Comparison of ENCODE assay signal across 17 cellular contexts in genomic region chr19:317710-318508, GRCh38.
"Had no signal": no experiment of that assay in that cellular context is flagged by ENCODE, and none has a peak within 500 bp of the region (broad histone marks: within the 10 kb centered on the region; RNA-seq: fewer than 3 reads in every experiment).

No MANE protein-coding gene starts in this region.

- H3K4me1 Mint-ChIP-seq: activated CD4-positive, alpha-beta T cell treated with anti-CD3 and anti-CD28 coated beads, Interleukin-2, amount 10 ng/mL, durations not matched to agents 24 days and 14 days; activated naive CD4-positive, alpha-beta T cell treated with anti-CD3 and anti-CD28 coated beads, Interleukin-2, amount 10 ng/mL, durations not matched to agents 7 days and 5 days; activated naive CD8-positive, alpha-beta T cell treated with anti-CD3 and anti-CD28 coated beads, Interleukin-2, amount 50 U/mL, for 24 hours had no signal

- H3K4me1 ChIP-seq: testis had no signal

- H3K27ac ChIP-seq: testis, upper lobe of left lung had no signal

- DNase-seq: activated CD4-positive, alpha-beta T cell treated with anti-CD3 and anti-CD28 coated beads, Interleukin-2, amount 10 ng/mL, durations not matched to agents 24 days and 14 days; activated CD8-positive, alpha-beta memory T cell treated with anti-CD3 and anti-CD28 coated beads, Interleukin-2, amount 50 U/mL, for 4 hours; activated CD8-positive, alpha-beta T cell treated with anti-CD3 and anti-CD28 coated beads for 36 hours; activated effector memory CD4-positive, alpha-beta T cell treated with Interleukin-2 at 50 U/mL for 16 hours; activated naive CD4-positive, alpha-beta T cell treated with anti-CD3 and anti-CD28 coated beads, Interleukin-2, amount 10 ng/mL, durations not matched to agents 7 days and 5 days; activated naive CD8-positive, alpha-beta T cell treated with anti-CD3 and anti-CD28 coated beads, Interleukin-2, amount 50 U/mL, for 24 hours; activated T-cell treated with anti-CD3 and anti-CD28 coated beads, Interleukin-2, amount 50 U/mL, for 4 hours; anterior cingulate cortex; effector memory CD8-positive, alpha-beta T cell; foreskin melanocyte; stimulated activated CD4-positive, alpha-beta T cell treated with anti-CD3 and anti-CD28 coated beads, Interleukin-4, amount 100 ng/mL, for 24 hours; T-helper 1 cell; T-helper 9 cell; testis; upper lobe of left lung had no signal

- H3K9me3 Mint-ChIP-seq: activated CD4-positive, alpha-beta T cell treated with anti-CD3 and anti-CD28 coated beads, Interleukin-2, amount 10 ng/mL, durations not matched to agents 24 days and 14 days; activated CD8-positive, alpha-beta T cell treated with anti-CD3 and anti-CD28 coated beads for 36 hours; activated naive CD4-positive, alpha-beta T cell treated with anti-CD3 and anti-CD28 coated beads, Interleukin-2, amount 10 ng/mL, durations not matched to agents 7 days and 5 days; activated naive CD8-positive, alpha-beta T cell treated with anti-CD3 and anti-CD28 coated beads, Interleukin-2, amount 50 U/mL, for 24 hours; activated T-cell treated with anti-CD3 and anti-CD28 coated beads, Interleukin-2, amount 50 U/mL, for 4 hours; effector memory CD8-positive, alpha-beta T cell; stimulated activated effector memory CD8-positive, alpha-beta T cell treated with anti-CD3 and anti-CD28 coated beads, Interleukin-12 subunit alpha, Interleukin-12 subunit beta, amount 100 ng/mL, for 72 hours had no signal

- H3K27me3 Mint-ChIP-seq: activated CD4-positive, alpha-beta T cell treated with anti-CD3 and anti-CD28 coated beads, Interleukin-2, amount 10 ng/mL, durations not matched to agents 24 days and 14 days; activated CD8-positive, alpha-beta T cell treated with anti-CD3 and anti-CD28 coated beads for 36 hours; activated naive CD4-positive, alpha-beta T cell treated with anti-CD3 and anti-CD28 coated beads, Interleukin-2, amount 10 ng/mL, durations not matched to agents 7 days and 5 days; activated naive CD8-positive, alpha-beta T cell treated with anti-CD3 and anti-CD28 coated beads, Interleukin-2, amount 50 U/mL, for 24 hours; effector memory CD8-positive, alpha-beta T cell; memory B cell had no signal

- H3K4me3 Mint-ChIP-seq: activated CD4-positive, alpha-beta T cell treated with anti-CD3 and anti-CD28 coated beads, Interleukin-2, amount 10 ng/mL, durations not matched to agents 24 days and 14 days; activated CD8-positive, alpha-beta T cell treated with anti-CD3 and anti-CD28 coated beads for 36 hours; activated naive CD4-positive, alpha-beta T cell treated with anti-CD3 and anti-CD28 coated beads, Interleukin-2, amount 10 ng/mL, durations not matched to agents 7 days and 5 days; activated naive CD8-positive, alpha-beta T cell treated with anti-CD3 and anti-CD28 coated beads, Interleukin-2, amount 50 U/mL, for 24 hours; activated T-cell treated with anti-CD3 and anti-CD28 coated beads, Interleukin-2, amount 50 U/mL, for 4 hours; effector memory CD8-positive, alpha-beta T cell; memory B cell; stimulated activated effector memory CD8-positive, alpha-beta T cell treated with anti-CD3 and anti-CD28 coated beads, Interleukin-12 subunit alpha, Interleukin-12 subunit beta, amount 100 ng/mL, for 72 hours had no signal

- H3K27me3 ChIP-seq: testis, upper lobe of left lung had no signal

- H3K4me3 ChIP-seq: testis, upper lobe of left lung had no signal

- H3K9me3 ChIP-seq: testis, upper lobe of left lung had no signal

- H3K27ac Mint-ChIP-seq: activated CD4-positive, alpha-beta T cell treated with anti-CD3 and anti-CD28 coated beads, Interleukin-2, amount 10 ng/mL, durations not matched to agents 24 days and 14 days; activated CD8-positive, alpha-beta T cell treated with anti-CD3 and anti-CD28 coated beads for 36 hours; activated naive CD4-positive, alpha-beta T cell treated with anti-CD3 and anti-CD28 coated beads, Interleukin-2, amount 10 ng/mL, durations not matched to agents 7 days and 5 days; activated naive CD8-positive, alpha-beta T cell treated with anti-CD3 and anti-CD28 coated beads, Interleukin-2, amount 50 U/mL, for 24 hours; effector memory CD8-positive, alpha-beta T cell; memory B cell; stimulated activated effector memory CD8-positive, alpha-beta T cell treated with anti-CD3 and anti-CD28 coated beads, Interleukin-12 subunit alpha, Interleukin-12 subunit beta, amount 100 ng/mL, for 72 hours had no signal
